9 cellular contexts compared by ENCODE assay signal in genomic region chr22:37547249-37547741, GRCh38. TPM values are rescaled to one million over a fixed set of nuclear protein-coding genes. Genes with fewer than 3 reads are reported as not detected.
DNase-seq lines count a peak whose midpoint lies in the region; ATAC-seq and TF ChIP-seq lines count a peak whose summit lies in the region.
"Had no signal": no experiment of that assay in that cellular context is flagged by ENCODE, and none has a peak within 500 bp of the region (broad histone marks: within the 10 kb centered on the region; RNA-seq: fewer than 3 reads in every experiment).

No MANE protein-coding gene starts in this region.

- H3K9me3 ChIP-seq in muscle layer of colon (ENCODE audit: low read length) (no peaks in the 10 kb centered on the region), HAP-1 (no peaks in the 10 kb centered on the region)

- H3K4me1 ChIP-seq in muscle layer of colon (ENCODE audit: insufficient read depth, low read length) (peaks cover 40% of the 10 kb centered on the region), HAP-1 (no peaks in the 10 kb centered on the region; the same call in 1 of the 2 replicates)

- CTCF ChIA-PET in RWPE1 (lab: Yijun Ruan, JAX), result interaction anchor here (0.7 to 1.1 kb wide), 3 partner anchors 14 to 20 kb away, joined by 3 to 5 read pairs (median 4); no protein-coding TSS in a partner anchor

- POLR2A ChIA-PET in RWPE1 (lab: Yijun Ruan, JAX; ENCODE audit: low non-redundant PET), result no interaction called here

- ATAC-seq in HG03025 (IDR thresholded peaks at IDR 0.05; ENCODE audit: low FRiP score, unreplicated experiment), result no peak

- H3K27ac ChIP-seq in RWPE1 (peak overlapping the region; percentile 97), epithelial cell of prostate (peak overlapping the region; percentile 93), muscle layer of colon (ENCODE audit: low read depth, low read length) (peak overlapping the region; percentile 62), temporal lobe (ENCODE audit: low read depth, low read length) (peak overlapping the region; percentile 96)

- H3K4me3 ChIP-seq in muscle layer of colon (ENCODE audit: low read depth in 1 of 2, low read length in 2 of 2) (no peak overlapping the region), HAP-1 (no peak overlapping the region)

- H3K27me3 ChIP-seq in muscle layer of colon (ENCODE audit: control insufficient read depth in 1 of 2, insufficient read depth in 2 of 2, low read length in 2 of 2) (no peaks in the 10 kb centered on the region), HAP-1 (ENCODE audit: low read depth) (no peaks in the 10 kb centered on the region)

- H3K9ac ChIP-seq in muscle layer of colon (ENCODE audit: low read length), result no peak overlapping the region

- DNase-seq in RWPE1 (ENCODE audit: low spot score), result no peak
- DNase-seq in epithelial cell of prostate (ENCODE audit: low read depth, low spot score), result no peak
- DNase-seq in GM19238 (ENCODE audit: insufficient read length, low spot score), result no peak
- DNase-seq in HAP-1 (ENCODE audit: low spot score in 2 of 2), result no peak
- DNase-seq in activated naive CD4-positive, alpha-beta T cell (lab: John Stamatoyannopoulos, UW), result no peak
- DNase-seq: NCI-H748 treated with DMSO at 0.1 percent for 48 hours had no signal

- no peak for TF ChIP-seq CTCF in RWPE1 (conservative IDR thresholded peaks at IDR 0.05; ENCODE audit: low read depth)

- H3K36me3 ChIP-seq in muscle layer of colon (ENCODE audit: insufficient read depth, low read length), result no peaks in the 10 kb centered on the region
- no peaks in the 10 kb centered on the region for H3K36me3 ChIP-seq in HAP-1 (replicated peaks)

- in situ Hi-C loops in HAP-1 (cut with MboI; ENCODE audit: low sequenced_read_pairs), result no loop called here

RNA-seq across cellular contexts. Expression of gene CDC42EP1, which starts 13.0 kb away (rescaled TPM):
- 3.4 TPM for total RNA-seq in temporal lobe

RNA-seq across cellular contexts. Expression of gene CARD10, which starts 28.1 kb away (rescaled TPM):
- total RNA-seq in temporal lobe, result 4.7 TPM

RNA-seq across cellular contexts. Expression of gene LGALS2, which starts 32.6 kb away (rescaled TPM):
- not detected for total RNA-seq in temporal lobe
